Comparison of ENCODE assay signal across 18 cellular contexts in genomic region chr5:113166285-113166684, GRCh38.
DNase-seq lines count a peak whose midpoint lies in the region; ATAC-seq lines count a peak whose summit lies in the region.
"Had no signal": no experiment of that assay in that cellular context is flagged by ENCODE, and none has a peak within 500 bp of the region (broad histone marks: within the 10 kb centered on the region; RNA-seq: fewer than 3 reads in every experiment).

No MANE protein-coding gene starts in this region.

- H3K4me1 Mint-ChIP-seq in activated T-cell treated with anti-CD3 and anti-CD28 coated beads, Interleukin-2, amount 50 U/mL, for 4 hours (ENCODE audit: low read depth), result peaks cover 4% of the 10 kb centered on the region
- H3K4me1 Mint-ChIP-seq: activated naive CD4-positive, alpha-beta T cell treated with anti-CD3 and anti-CD28 coated beads, Interleukin-2, amount 50 U/mL, for 24 hours had no signal

- ATAC-seq in activated T-cell treated with anti-CD3 and anti-CD28 coated beads, Interleukin-2, amount 50 U/mL, for 4 hours, result no peak
- ATAC-seq in GM19023 (IDR thresholded peaks at IDR 0.05; ENCODE audit: unreplicated experiment), result no peak

- H3K9me3 Mint-ChIP-seq in activated T-cell treated with anti-CD3 and anti-CD28 coated beads, Interleukin-2, amount 50 U/mL, for 4 hours, result no peaks in the 10 kb centered on the region
- H3K9me3 Mint-ChIP-seq: activated naive CD4-positive, alpha-beta T cell treated with anti-CD3 and anti-CD28 coated beads, Interleukin-2, amount 50 U/mL, for 24 hours had no signal

- H3K36me3 Mint-ChIP-seq in activated T-cell treated with anti-CD3 and anti-CD28 coated beads, Interleukin-2, amount 50 U/mL, for 4 hours (ENCODE audit: insufficient read depth), result no peaks in the 10 kb centered on the region

- peak; percentile 51 for DNase-seq in DMS 273 (lab: John Stamatoyannopoulos, UW; ENCODE audit: unreplicated experiment)
- DNase-seq in LHCN-M2 (ENCODE audit: low read depth), result peak; percentile 53
- DNase-seq in epithelial cell of prostate (ENCODE audit: low read depth, low spot score), result no peak
- DNase-seq in kidney tubule cell (ENCODE audit: low spot score), result peak; percentile 8
- DNase-seq in MV-4-11 (lab: John Stamatoyannopoulos, UW), result no peak
- DNase-seq in NK-92 (lab: John Stamatoyannopoulos, UW; ENCODE audit: unreplicated experiment), result no peak
- no peak for DNase-seq in activated T-cell treated with anti-CD3 and anti-CD28 coated beads, Interleukin-2, amount 50 U/mL, for 4 hours
- DNase-seq: activated CD4-positive, alpha-beta T cell treated with anti-CD3 and anti-CD28 coated beads for 48 hours; effector CD8-positive, alpha-beta T cell; midbrain; NCI-H2081; NCI-H524 treated with DMSO at 0.1 percent for 48 hours; small intestine had no signal

- H3K27ac ChIP-seq in epithelial cell of prostate, result peak overlapping the region; percentile 92
- H3K27ac ChIP-seq: neutrophil, SK-N-MC, thoracic aorta had no signal

- peaks cover 4% of the 10 kb centered on the region for H3K27me3 Mint-ChIP-seq in activated T-cell treated with anti-CD3 and anti-CD28 coated beads, Interleukin-2, amount 50 U/mL, for 4 hours (ENCODE audit: low read depth)

- H3K4me3 Mint-ChIP-seq in activated T-cell treated with anti-CD3 and anti-CD28 coated beads, Interleukin-2, amount 50 U/mL, for 4 hours, result no peak overlapping the region
- H3K4me3 Mint-ChIP-seq: activated naive CD4-positive, alpha-beta T cell treated with anti-CD3 and anti-CD28 coated beads, Interleukin-2, amount 50 U/mL, for 24 hours had no signal

Comparison
In these comparisons a context has a peak if more than half of its experiments do, and no peak if none do; other contexts are left out.
1. DNase-seq: peak in DMS 273 (single experiment), LHCN-M2 (single experiment) and kidney tubule cell (single experiment); none in epithelial cell of prostate (single experiment), MV-4-11 (single experiment), NK-92 (single experiment) and activated T-cell treated with anti-CD3 and anti-CD28 coated beads, Interleukin-2, amount 50 U/mL, for 4 hours (single experiment).